13 cellular contexts compared by ENCODE assay signal in the genomic region with DNA sequence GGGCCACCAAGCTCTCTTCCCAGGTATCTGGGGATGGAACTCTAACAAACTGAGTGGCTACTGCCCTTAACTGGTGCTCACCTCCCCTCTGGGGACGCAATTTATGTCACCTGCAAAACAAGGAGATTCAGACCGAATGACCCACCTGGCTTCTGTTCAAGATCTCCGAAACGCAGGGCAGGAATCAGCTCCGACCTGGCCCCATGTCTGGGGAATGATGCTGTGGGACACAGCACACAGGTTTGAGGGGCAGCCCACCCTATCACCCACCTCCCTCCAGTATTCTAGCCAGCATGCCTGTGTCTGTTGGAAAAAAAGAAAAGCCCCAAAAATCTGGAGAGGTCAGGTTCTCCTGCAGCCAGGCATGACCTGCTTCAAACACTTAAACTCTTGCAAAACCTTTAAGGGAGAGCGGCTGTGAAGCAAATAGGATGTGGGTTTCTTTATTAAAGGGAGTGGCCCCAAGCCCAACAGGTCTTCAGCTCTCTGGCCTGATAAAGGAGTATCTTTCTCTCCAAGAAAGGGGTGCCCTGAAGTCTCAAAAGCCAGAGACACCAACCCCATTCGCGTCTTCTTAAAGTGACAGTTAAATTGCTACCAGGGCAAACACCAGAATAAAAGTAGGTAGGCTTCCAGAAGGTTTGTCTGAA. TPM values are rescaled to one million over a fixed set of nuclear protein-coding genes. Genes with fewer than 3 reads are reported as not detected.
DNase-seq lines count a peak whose midpoint lies in the region; ATAC-seq and TF ChIP-seq lines count a peak whose summit lies in the region.
"Had no signal": no experiment of that assay in that cellular context is flagged by ENCODE, and none has a peak within 500 bp of the region (broad histone marks: within the 10 kb centered on the region; RNA-seq: fewer than 3 reads in every experiment).

No MANE protein-coding gene starts in this region.

- no peaks in the 10 kb centered on the region for H4K20me1 ChIP-seq in PC-3 (ENCODE audit: low read length)

- intact Hi-C loops in activated naive CD4-positive, alpha-beta T cell treated with anti-CD3 and anti-CD28 coated beads for 36 hours (cut with micrococcal nuclease) = loop anchor here (5.0 to 10.0 kb wide), 4 partner anchors 101 to 453 kb away; partner anchors contain the start of genes ARFGEF2, CSE1L and ZNFX1
- intact Hi-C loops in PC-3 (cut with micrococcal nuclease) = loop anchor here (2.0 to 10.0 kb wide), 2 partner anchors 107 to 165 kb away; no protein-coding TSS in a partner anchor

- no peak for ATAC-seq in activated naive CD4-positive, alpha-beta T cell treated with anti-CD3 and anti-CD28 coated beads, Interleukin-2, amount 50 U/mL, for 72 hours
- ATAC-seq in PC-3 (peak; percentile 46), GM21381 (IDR thresholded peaks at IDR 0.05; ENCODE audit: unreplicated experiment) (no peak)
- ATAC-seq in activated naive CD8-positive, alpha-beta T cell treated with anti-CD3 and anti-CD28 coated beads, Interleukin-2, amount 50 U/mL, for 24 hours = no peak
- ATAC-seq: gastroesophageal sphincter, left cardiac atrium had no signal

- no peak overlapping the region for H3K4me3 ChIP-seq in PC-3 (ENCODE audit: low read length)
- H3K4me3 ChIP-seq: gastroesophageal sphincter, SJSA1 had no signal

- DNase-seq in activated naive CD4-positive, alpha-beta T cell treated with anti-CD3 and anti-CD28 coated beads for 36 hours = no peak
- DNase-seq in activated naive CD4-positive, alpha-beta T cell treated with anti-CD3 and anti-CD28 coated beads, Interleukin-2, amount 50 U/mL, for 72 hours (ENCODE audit: low spot score in 2 of 2) = no peak
- DNase-seq in PC-3 = peak; percentile 41
- DNase-seq in activated naive CD8-positive, alpha-beta T cell treated with anti-CD3 and anti-CD28 coated beads, Interleukin-2, amount 50 U/mL, for 24 hours = no peak
- no peak for DNase-seq in substantia nigra (lab: John Stamatoyannopoulos, UW)
- no peak for DNase-seq in NCI-H524 treated with DMSO at 0.1 percent for 48 hours (lab: John Stamatoyannopoulos, UW)
- DNase-seq in NCI-H510A treated with DMSO at 0.1 percent for 48 hours (lab: John Stamatoyannopoulos, UW) = no peak
- DNase-seq: amniotic stem cell, left cardiac atrium, small intestine had no signal

- H3K36me3 ChIP-seq in PC-3 (ENCODE audit: low read depth, low read length) = no peaks in the 10 kb centered on the region
- H3K36me3 ChIP-seq: gastroesophageal sphincter had no signal

- H3K27me3 Mint-ChIP-seq in activated naive CD4-positive, alpha-beta T cell treated with anti-CD3 and anti-CD28 coated beads for 36 hours (ENCODE audit: low read depth) = peaks cover 2% of the 10 kb centered on the region
- H3K27me3 Mint-ChIP-seq in activated naive CD8-positive, alpha-beta T cell treated with anti-CD3 and anti-CD28 coated beads, Interleukin-2, amount 50 U/mL, for 24 hours = no peaks in the 10 kb centered on the region

- H3K9me2 ChIP-seq in PC-3 (replicated peaks; ENCODE audit: low read length) = no peaks in the 10 kb centered on the region

- H3F3A ChIP-seq in PC-3 (ENCODE audit: low read length, unreplicated experiment) = no peaks in the 10 kb centered on the region

- peaks cover 44% of the 10 kb centered on the region for H3K4me1 ChIP-seq in PC-3 (ENCODE audit: insufficient read depth, low read length)

- H3K4me2 ChIP-seq in PC-3 (ENCODE audit: low read length) = peak overlapping the region; percentile 23

- H3K36me3 Mint-ChIP-seq in activated naive CD4-positive, alpha-beta T cell treated with anti-CD3 and anti-CD28 coated beads for 36 hours (ENCODE audit: low read depth) = peaks cover 8% of the 10 kb centered on the region
- H3K36me3 Mint-ChIP-seq in activated naive CD4-positive, alpha-beta T cell treated with anti-CD3 and anti-CD28 coated beads, Interleukin-2, amount 50 U/mL, for 72 hours = peaks cover 0 to 14% of the 10 kb centered on the region in 2 donors
- peaks cover 21% of the 10 kb centered on the region for H3K36me3 Mint-ChIP-seq in activated naive CD8-positive, alpha-beta T cell treated with anti-CD3 and anti-CD28 coated beads, Interleukin-2, amount 50 U/mL, for 24 hours (ENCODE audit: low read depth)

- H3K27ac Mint-ChIP-seq in activated naive CD4-positive, alpha-beta T cell treated with anti-CD3 and anti-CD28 coated beads for 36 hours = peak overlapping the region; percentile 16
- H3K27ac Mint-ChIP-seq in activated naive CD4-positive, alpha-beta T cell treated with anti-CD3 and anti-CD28 coated beads, Interleukin-2, amount 50 U/mL, for 72 hours = no peak overlapping the region
- peak overlapping the region; percentile 52 for H3K27ac Mint-ChIP-seq in activated naive CD8-positive, alpha-beta T cell treated with anti-CD3 and anti-CD28 coated beads, Interleukin-2, amount 50 U/mL, for 24 hours

- no peaks in the 10 kb centered on the region for H3K27me3 ChIP-seq in PC-3 (ENCODE audit: low read length)
- H3K27me3 ChIP-seq: SJSA1 had no signal

- no peak overlapping the region for H3K9ac ChIP-seq in PC-3 (ENCODE audit: low read length)

- peaks cover 25% of the 10 kb centered on the region for H3K79me2 ChIP-seq in PC-3 (ENCODE audit: low read length)

- CTCF ChIA-PET in activated naive CD4-positive, alpha-beta T cell treated with anti-CD3 and anti-CD28 coated beads for 36 hours (lab: Charles Lee) = interaction anchor here (0.7 kb wide), 1 partner anchor 453 kb away, joined by 3 read pairs; no protein-coding TSS in a partner anchor
- CTCF ChIA-PET in PC-3 (lab: Charles Lee) = no interaction called here

- POLR2A ChIA-PET in PC-3 (lab: Charles Lee; ENCODE audit: unreplicated experiment) = no interaction called here

- H3K27ac ChIP-seq in PC-3 (ENCODE audit: low read length) (no peak overlapping the region), substantia nigra (ENCODE audit: low read depth, low read length, poor library complexity, severe bottlenecking) (peak overlapping the region; percentile 61)
- H3K27ac ChIP-seq: gastroesophageal sphincter, SJSA1 had no signal

- no peaks in the 10 kb centered on the region for H3K9me3 ChIP-seq in PC-3 (ENCODE audit: low read length)
- H3K9me3 ChIP-seq: gastroesophageal sphincter, SJSA1 had no signal

- H3K4me3 Mint-ChIP-seq in activated naive CD4-positive, alpha-beta T cell treated with anti-CD3 and anti-CD28 coated beads for 36 hours = no peak overlapping the region
- H3K4me3 Mint-ChIP-seq in activated naive CD8-positive, alpha-beta T cell treated with anti-CD3 and anti-CD28 coated beads, Interleukin-2, amount 50 U/mL, for 24 hours = no peak overlapping the region

- TF ChIP-seq CTCF in PC-3 (conservative IDR thresholded peaks at IDR 0.05; ENCODE audit: low read depth, low read length) = no peak

- no TSS peak for BruUV-seq in PC-3 (replicated peaks; lab: Mats Ljungman, UMichigan)

- peaks cover 88% of the 10 kb centered on the region for H3K4me1 Mint-ChIP-seq in activated naive CD4-positive, alpha-beta T cell treated with anti-CD3 and anti-CD28 coated beads for 36 hours (ENCODE audit: low read depth)
- H3K4me1 Mint-ChIP-seq in activated naive CD8-positive, alpha-beta T cell treated with anti-CD3 and anti-CD28 coated beads, Interleukin-2, amount 50 U/mL, for 24 hours = peaks cover 98% of the 10 kb centered on the region

- H2AFZ ChIP-seq in PC-3 (ENCODE audit: low read length) = no peak overlapping the region

- no peaks in the 10 kb centered on the region for H3K9me3 Mint-ChIP-seq in activated naive CD4-positive, alpha-beta T cell treated with anti-CD3 and anti-CD28 coated beads for 36 hours
- no peaks in the 10 kb centered on the region for H3K9me3 Mint-ChIP-seq in activated naive CD4-positive, alpha-beta T cell treated with anti-CD3 and anti-CD28 coated beads, Interleukin-2, amount 50 U/mL, for 72 hours
- no peaks in the 10 kb centered on the region for H3K9me3 Mint-ChIP-seq in activated naive CD8-positive, alpha-beta T cell treated with anti-CD3 and anti-CD28 coated beads, Interleukin-2, amount 50 U/mL, for 24 hours

RNA-seq across cellular contexts. Expression of gene PREX1, which starts 6.4 kb away (rescaled TPM):
- total RNA-seq in activated naive CD4-positive, alpha-beta T cell treated with anti-CD3 and anti-CD28 coated beads for 36 hours = 10 to 100 TPM; 43.7 to 44.2 TPM
- 10 to 100 TPM; 30.6 to 51.8 TPM for total RNA-seq in activated naive CD4-positive, alpha-beta T cell treated with anti-CD3 and anti-CD28 coated beads, Interleukin-2, amount 50 U/mL, for 72 hours
- 18.9 and 22.1 TPM in 2 replicates for total RNA-seq in PC-3 (2014; rRNA removed)

Comparison
In these comparisons a context has a peak if more than half of its experiments do, and no peak if none do; other contexts are left out.
1. H3K27ac Mint-ChIP-seq: peak in activated naive CD4-positive, alpha-beta T cell treated with anti-CD3 and anti-CD28 coated beads for 36 hours (single experiment) and activated naive CD8-positive, alpha-beta T cell treated with anti-CD3 and anti-CD28 coated beads, Interleukin-2, amount 50 U/mL, for 24 hours (single experiment); none in activated naive CD4-positive, alpha-beta T cell treated with anti-CD3 and anti-CD28 coated beads, Interleukin-2, amount 50 U/mL, for 72 hours (0 of 2).